In the genomic region with DNA sequence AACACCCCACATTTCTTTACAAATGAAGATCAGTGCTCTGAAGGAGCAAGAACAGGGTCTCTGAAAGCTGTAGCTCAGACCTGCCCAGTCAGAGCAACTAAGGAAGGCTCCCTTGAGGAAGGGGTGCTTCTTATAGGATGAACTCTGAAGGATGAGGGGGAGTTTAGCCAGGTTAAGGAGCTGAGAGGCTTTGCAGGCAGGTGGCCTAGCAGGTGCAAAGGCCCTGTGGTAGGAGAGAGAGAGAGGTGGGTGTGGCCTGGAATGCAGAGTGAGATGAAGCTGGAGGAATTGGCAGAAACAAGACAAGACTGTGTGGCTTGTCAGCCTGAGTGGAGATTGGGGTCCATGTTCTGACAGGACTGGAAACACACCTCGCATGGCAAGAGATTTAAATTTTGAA, we compare ENCODE assay signal across 27 cellular contexts.
"Had no signal": no experiment of that assay in that cellular context is flagged by ENCODE, and none has a peak within 500 bp of the region (broad histone marks: within the 10 kb centered on the region; RNA-seq: fewer than 3 reads in every experiment).

No MANE protein-coding gene starts in this region.

- H3K27ac Mint-ChIP-seq: immature natural killer cell; natural killer cell; stimulated activated memory B cell treated with anti-CD40 and anti-IgM and Interleukin-4, amounts not matched to agents 10 μg/mL and 1 μg/mL and 100 μg/mL, for 72 hours; type B pancreatic cell had no signal

- H3K9me3 Mint-ChIP-seq: immature natural killer cell; natural killer cell; neural crest cell; stimulated activated memory B cell treated with anti-CD40 and anti-IgM and Interleukin-4, amounts not matched to agents 10 μg/mL and 1 μg/mL and 100 μg/mL, for 72 hours; type B pancreatic cell had no signal

- H3K27me3 ChIP-seq: ovary, testis had no signal

- DNase-seq: dermis blood vessel endothelial cell; effector memory CD4-positive, alpha-beta T cell; esophagus squamous epithelium; hypothalamus; immature natural killer cell; islet precursor cell; left ventricle myocardium superior; lower lobe of right lung; natural killer cell; occipital lobe; ovary; psoas muscle; right cardiac atrium; spleen; stimulated activated CD4-positive, alpha-beta T cell treated with anti-CD3 and anti-CD28 coated beads, Interleukin-4, amount 100 ng/mL, for 4 hours; stimulated activated naive CD8-positive, alpha-beta T cell treated with anti-CD3 and anti-CD28 coated beads, Interleukin-15, Interleukin-2, amounts not matched to agents 100 U/mL and 50 U/mL, for 24 hours; substantia nigra; testis; tibial artery had no signal

- H3K4me3 Mint-ChIP-seq: immature natural killer cell; natural killer cell; neural crest cell; stimulated activated memory B cell treated with anti-CD40 and anti-IgM and Interleukin-4, amounts not matched to agents 10 μg/mL and 1 μg/mL and 100 μg/mL, for 72 hours; type B pancreatic cell had no signal

- H3K4me3 ChIP-seq: coronary artery, esophagus squamous epithelium, lower lobe of right lung, ovary, psoas muscle, skin epidermis, spleen, testis, tibial artery had no signal

- H3K27ac ChIP-seq: coronary artery, esophagus squamous epithelium, lower lobe of right lung, ovary, psoas muscle, skin epidermis, spleen, testis, tibial artery had no signal

- H3K4me1 ChIP-seq: lower lobe of right lung, spleen, testis, tibial artery had no signal

- ATAC-seq: left ventricle myocardium superior; lower lobe of right lung; natural killer cell; right cardiac atrium; stimulated activated memory B cell treated with anti-CD40 and anti-IgM and Interleukin-4, amounts not matched to agents 10 μg/mL and 1 μg/mL and 100 μg/mL, for 72 hours; stimulated activated naive CD8-positive, alpha-beta T cell treated with anti-CD3 and anti-CD28 coated beads, Interleukin-15, Interleukin-2, amounts not matched to agents 100 U/mL and 50 U/mL, for 24 hours had no signal

- H3K4me1 Mint-ChIP-seq: immature natural killer cell; natural killer cell; stimulated activated memory B cell treated with anti-CD40 and anti-IgM and Interleukin-4, amounts not matched to agents 10 μg/mL and 1 μg/mL and 100 μg/mL, for 72 hours had no signal

- H3K36me3 Mint-ChIP-seq: immature natural killer cell; natural killer cell; stimulated activated memory B cell treated with anti-CD40 and anti-IgM and Interleukin-4, amounts not matched to agents 10 μg/mL and 1 μg/mL and 100 μg/mL, for 72 hours; type B pancreatic cell had no signal

- H3K36me3 ChIP-seq: esophagus squamous epithelium, lower lobe of right lung, ovary, spleen, tibial artery had no signal

- H3K9me3 ChIP-seq: esophagus squamous epithelium, lower lobe of right lung, ovary, psoas muscle, spleen, testis, tibial artery had no signal

- FAIRE-seq: endothelial cell of umbilical vein, frontal cortex, urothelium cell line had no signal
